Comparison of ENCODE assay signal across 9 cellular contexts in genomic region chr19:54478677-54479266, GRCh38. TPM values are rescaled to one million over a fixed set of nuclear protein-coding genes. Genes with fewer than 3 reads are reported as not detected.
DNase-seq lines count a peak whose midpoint lies in the region; ATAC-seq, FAIRE-seq and TF ChIP-seq lines count a peak whose summit lies in the region.
"Had no signal": no experiment of that assay in that cellular context is flagged by ENCODE, and none has a peak within 500 bp of the region (broad histone marks: within the 10 kb centered on the region; RNA-seq: fewer than 3 reads in every experiment).

No MANE protein-coding gene starts in this region.

- H3K4me3 ChIP-seq in RWPE2 (ENCODE audit: severe bottlenecking) (no peak overlapping the region), esophagus squamous epithelium (no peak overlapping the region), parathyroid adenoma (ENCODE audit: low read depth, low read length) (no peak overlapping the region)
- H3K4me3 ChIP-seq: BLaER1 treated with 17β-estradiol and CSF1 and Interleukin-3, amounts not matched to agents 10 nM and 100 nM had no signal

- ATAC-seq in RWPE2 (ENCODE audit: low read depth) = no peak
- ATAC-seq in GM19452 (IDR thresholded peaks at IDR 0.05; ENCODE audit: unreplicated experiment) = no peak
- no peak for ATAC-seq in HG02642 (IDR thresholded peaks at IDR 0.05; ENCODE audit: poor library complexity, unreplicated experiment)

- H3K27me3 ChIP-seq in RWPE2 (ENCODE audit: insufficient read depth, poor library complexity, severe bottlenecking) (no peaks in the 10 kb centered on the region), esophagus squamous epithelium (peaks cover 0 to 54% (median 0%) of the 10 kb centered on the region in 4 donors), parathyroid adenoma (ENCODE audit: control insufficient read depth, insufficient read depth, low read length) (no peaks in the 10 kb centered on the region)

- peak; percentile 88 for TF ChIP-seq CTCF in RWPE2 (IDR thresholded peaks at IDR 0.05; ENCODE audit: poor library complexity, severe bottlenecking)
- TF ChIP-seq CTCF in esophagus squamous epithelium (IDR thresholded peaks at IDR 0.05) = peak in 4 of 6 experiments; percentile 26 to 53 (median 41)
- peak; percentile 38 for TF ChIP-seq CTCF in parathyroid adenoma (IDR thresholded peaks at IDR 0.05)

- H2AFZ ChIP-seq in parathyroid adenoma = no peak overlapping the region

- no peak overlapping the region for H3K4me2 ChIP-seq in parathyroid adenoma (ENCODE audit: low read length)

- H3K4me1 ChIP-seq in RWPE2 (ENCODE audit: insufficient read depth, poor library complexity, severe bottlenecking) = no peaks in the 10 kb centered on the region
- H3K4me1 ChIP-seq in esophagus squamous epithelium = peaks cover 2 to 10% (median 3%) of the 10 kb centered on the region in 3 donors
- no peaks in the 10 kb centered on the region for H3K4me1 ChIP-seq in parathyroid adenoma

- H3K79me2 ChIP-seq in parathyroid adenoma = no peaks in the 10 kb centered on the region

- 5 to 12% methylated on average over 9 to 10 of the region's 10 CpGs for WGBS in esophagus squamous epithelium, 2 donors

- intact Hi-C loops in esophagus squamous epithelium (cut with DNase I) = no loop called here

- DNase-seq in NCI-H1417 (lab: John Stamatoyannopoulos, UW) (peak; percentile 26 to 65 (median 37)), NCI-H1417 treated with DMSO at 0.1 percent for 48 hours (lab: John Stamatoyannopoulos, UW) (no peak), HTR-8/SVneo (ENCODE audit: insufficient read length, low spot score) (peak; percentile 36), RWPE2 (ENCODE audit: low spot score) (no peak), esophagus squamous epithelium (lab: John Stamatoyannopoulos, UW) (no peak)

- H3K27ac ChIP-seq in RWPE2 (ENCODE audit: poor library complexity, severe bottlenecking) = no peak overlapping the region
- no peak overlapping the region for H3K27ac ChIP-seq in esophagus squamous epithelium
- no peak overlapping the region for H3K27ac ChIP-seq in parathyroid adenoma
- H3K27ac ChIP-seq: BLaER1 treated with 17β-estradiol and CSF1 and Interleukin-3, amounts not matched to agents 10 nM and 100 nM had no signal

- H3K9ac ChIP-seq in parathyroid adenoma = no peak overlapping the region

- no peak for TF ChIP-seq POLR2A in esophagus squamous epithelium (IDR thresholded peaks at IDR 0.05)

- no peaks in the 10 kb centered on the region for H3K9me3 ChIP-seq in RWPE2 (ENCODE audit: severe bottlenecking)
- no peaks in the 10 kb centered on the region for H3K9me3 ChIP-seq in esophagus squamous epithelium
- H3K9me3 ChIP-seq in parathyroid adenoma (ENCODE audit: control insufficient read depth, low read length) = no peaks in the 10 kb centered on the region
- H3K9me3 ChIP-seq: BLaER1 treated with 17β-estradiol and CSF1 and Interleukin-3, amounts not matched to agents 10 nM and 100 nM had no signal

- H3K36me3 ChIP-seq in RWPE2 (ENCODE audit: low read depth) (no peaks in the 10 kb centered on the region), esophagus squamous epithelium (no peaks in the 10 kb centered on the region), parathyroid adenoma (ENCODE audit: control insufficient read depth, insufficient read depth, low read length) (no peaks in the 10 kb centered on the region)
- H3K36me3 ChIP-seq: BLaER1 treated with 17β-estradiol and CSF1 and Interleukin-3, amounts not matched to agents 10 nM and 100 nM had no signal

- FAIRE-seq in HTR-8/SVneo (lab: Jason Lieb, UNC) = no peak

RNA-seq across cellular contexts. Expression of gene CDC42EP5, which starts 5.7 kb away (rescaled TPM):
- total RNA-seq in esophagus squamous epithelium = 10 to 100 TPM in 2 of 4 donors, 1 to 10 TPM in 2; 6.0 to 39.4 (median 9.8) TPM

RNA-seq across cellular contexts. Expression of gene LENG9, which starts 15.2 kb away (rescaled TPM):
- 10 to 100 TPM in 2 of 4 donors, 1 to 10 TPM in 2; 8.1 to 13.1 (median 10.1) TPM for total RNA-seq in esophagus squamous epithelium

RNA-seq across cellular contexts. Expression of gene LAIR2, which starts 23.9 kb away (rescaled TPM):
- total RNA-seq in esophagus squamous epithelium = not detected

RNA-seq across cellular contexts. Expression of gene LENG8, which starts 29.8 kb away (rescaled TPM):
- 10 to 100 TPM; 22.9 to 95.2 (median 49.6) TPM for total RNA-seq in esophagus squamous epithelium

Comparison
In these comparisons a context has a peak if more than half of its experiments do, and no peak if none do; other contexts are left out.
1. DNase-seq: peak in NCI-H1417 (3 of 3) and HTR-8/SVneo (single experiment); none in NCI-H1417 treated with DMSO at 0.1 percent for 48 hours (single experiment), RWPE2 (single experiment) and esophagus squamous epithelium (single experiment).
2. CTCF ChIP-seq: peak in every context shown above with its lines; median percentile 88 in RWPE2; 41 in esophagus squamous epithelium; 38 in parathyroid adenoma.